In the genomic region with DNA sequence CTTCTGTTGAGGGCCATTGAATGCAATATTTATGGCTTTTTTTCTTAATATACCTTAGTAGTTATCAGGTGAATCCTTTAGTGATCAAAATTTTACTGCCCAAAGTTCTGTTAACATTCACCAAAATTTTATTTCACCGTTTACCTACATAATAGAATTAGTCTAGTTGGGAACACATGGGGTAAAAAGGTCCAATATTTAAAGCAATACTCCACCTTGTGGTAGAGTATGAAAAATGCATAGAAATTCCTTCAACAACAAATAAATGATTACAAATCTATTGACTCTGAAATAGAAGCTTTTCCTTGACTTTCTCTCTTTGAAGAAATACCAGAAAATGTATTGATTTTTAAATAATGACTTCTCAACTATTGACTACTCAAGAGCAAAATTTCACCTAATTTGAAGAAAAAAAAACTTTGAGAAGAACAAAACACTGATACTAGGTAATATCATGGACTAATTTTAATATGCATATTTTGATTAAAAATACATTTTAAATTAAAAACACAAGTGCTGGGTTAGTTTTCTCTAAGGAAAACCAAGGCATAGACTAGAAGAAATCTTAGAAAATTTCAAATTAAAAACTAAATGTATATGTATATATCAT, we compare ENCODE assay signal across 9 cellular contexts. TPM values are rescaled to one million over a fixed set of nuclear protein-coding genes. Genes with fewer than 3 reads are reported as not detected.
DNase-seq lines count a peak whose midpoint lies in the region; ATAC-seq, FAIRE-seq and TF ChIP-seq lines count a peak whose summit lies in the region.
"Had no signal": no experiment of that assay in that cellular context is flagged by ENCODE, and none has a peak within 500 bp of the region (broad histone marks: within the 10 kb centered on the region; RNA-seq: fewer than 3 reads in every experiment).

No MANE protein-coding gene starts in this region.

- H3K4me3 ChIP-seq in CD4-positive, CD25-positive, alpha-beta regulatory T cell (ENCODE audit: low read depth, low read length): no peak overlapping the region
- no peak overlapping the region for H3K4me3 ChIP-seq in epithelial cell of proximal tubule (ENCODE audit: low read depth, low read length)
- no peak overlapping the region for H3K4me3 ChIP-seq in gastrocnemius medialis

- no peaks in the 10 kb centered on the region for H3K36me3 Mint-ChIP-seq in CD4-positive, CD25-positive, alpha-beta regulatory T cell
- H3K36me3 Mint-ChIP-seq: IgD-negative memory B cell had no signal

- H3K27me3 ChIP-seq in CD4-positive, CD25-positive, alpha-beta regulatory T cell (ENCODE audit: control insufficient read depth, insufficient read depth, low read length): no peaks in the 10 kb centered on the region
- H3K27me3 ChIP-seq in gastrocnemius medialis: no peaks in the 10 kb centered on the region

- no peak overlapping the region for H3K27ac Mint-ChIP-seq in CD4-positive, CD25-positive, alpha-beta regulatory T cell

- DNase-seq in CD4-positive, CD25-positive, alpha-beta regulatory T cell: peak in 2 of 3 donors; percentile 20 to 25
- peak; percentile 26 for DNase-seq in HS-5 (ENCODE audit: low read depth)
- peak; percentile 47 for DNase-seq in RCC 7860 (ENCODE audit: low spot score)
- peak; percentile 12 for DNase-seq in epithelial cell of proximal tubule (ENCODE audit: low read depth)
- no peak for DNase-seq in gastrocnemius medialis
- no peak for DNase-seq in NCI-H187 treated with DMSO at 0.1 percent for 48 hours (lab: John Stamatoyannopoulos, UW)
- no peak for DNase-seq in NCI-H226

- no peaks in the 10 kb centered on the region for H3K9me3 Mint-ChIP-seq in CD4-positive, CD25-positive, alpha-beta regulatory T cell

- intact Hi-C loops in gastrocnemius medialis (cut with DNase I; ENCODE audit: low total_unique reads): loop anchor here (10.0 kb wide), 1 partner anchor 541 kb away; no protein-coding TSS in a partner anchor

- H3K27me3 Mint-ChIP-seq in CD4-positive, CD25-positive, alpha-beta regulatory T cell: peaks cover 5% of the 10 kb centered on the region
- H3K27me3 Mint-ChIP-seq: IgD-negative memory B cell had no signal

- no peaks in the 10 kb centered on the region for H3K9me3 ChIP-seq in CD4-positive, CD25-positive, alpha-beta regulatory T cell (ENCODE audit: control insufficient read depth in 2 of 2, low read length in 2 of 2)
- H3K9me3 ChIP-seq in gastrocnemius medialis: no peaks in the 10 kb centered on the region

- H3K4me1 Mint-ChIP-seq in CD4-positive, CD25-positive, alpha-beta regulatory T cell: peaks cover 0 to 5% (median 5%) of the 10 kb centered on the region in 4 donors

- H3K27ac ChIP-seq in CD4-positive, CD25-positive, alpha-beta regulatory T cell (ENCODE audit: insufficient read depth, low read length, poor library complexity, severe bottlenecking): no peak overlapping the region
- H3K27ac ChIP-seq in gastrocnemius medialis: no peak overlapping the region

- peak; percentile 89 for FAIRE-seq in RCC 7860 (lab: Jason Lieb, UNC)

- TF ChIP-seq CTCF in epithelial cell of proximal tubule (conservative IDR thresholded peaks at IDR 0.05; ENCODE audit: low read depth, low read length): peak; percentile 57
- peak in 4 of 5 experiments; percentile 40 to 63 (median 46) for TF ChIP-seq CTCF in gastrocnemius medialis (IDR thresholded peaks at IDR 0.05 in 4 of 5, conservative IDR thresholded peaks at IDR 0.05 in 1 of 5)

- no peak for TF ChIP-seq POLR2A in gastrocnemius medialis (IDR thresholded peaks at IDR 0.05)

- no peak for ATAC-seq in CD4-positive, CD25-positive, alpha-beta regulatory T cell (ENCODE audit: low read depth in 2 of 2)
- ATAC-seq in GM19351 (IDR thresholded peaks at IDR 0.05; ENCODE audit: unreplicated experiment) (peak; percentile 57), gastrocnemius medialis (no peak)

- H3K4me1 ChIP-seq in CD4-positive, CD25-positive, alpha-beta regulatory T cell (ENCODE audit: control insufficient read depth, insufficient read depth, low read length, poor library complexity, severe bottlenecking): no peaks in the 10 kb centered on the region
- H3K4me1 ChIP-seq in gastrocnemius medialis: peaks cover 0 to 5% of the 10 kb centered on the region in 2 donors

- H3K4me3 Mint-ChIP-seq in CD4-positive, CD25-positive, alpha-beta regulatory T cell: no peak overlapping the region

- in situ Hi-C loops in gastrocnemius medialis (cut with MboI; ENCODE audit: low sequenced_read_pairs in 4 of 4): no loop called here

- no peaks in the 10 kb centered on the region for H3K36me3 ChIP-seq in CD4-positive, CD25-positive, alpha-beta regulatory T cell (ENCODE audit: control insufficient read depth, insufficient read depth, low read length)
- H3K36me3 ChIP-seq in gastrocnemius medialis: no peaks in the 10 kb centered on the region

RNA-seq across cellular contexts. Expression of a gene that starts 43.3 kb away (rescaled TPM):
- 27.9 TPM for total RNA-seq in CD4-positive, CD25-positive, alpha-beta regulatory T cell
- 10 to 100 TPM; 25.3 to 63.9 (median 36.4) TPM for polyA plus RNA-seq in CD4-positive, CD25-positive, alpha-beta regulatory T cell
- total RNA-seq in epithelial cell of proximal tubule: 28.1 and 60.1 TPM in 2 replicates
- 10 to 100 TPM in 1 of 4 donors, 1 to 10 TPM in 3; 8.0 to 18.0 (median 9.2) TPM for total RNA-seq in gastrocnemius medialis

Comparison
In these comparisons a context has a peak if more than half of its experiments do, and no peak if none do; other contexts are left out.
1. DNase-seq: peak in CD4-positive, CD25-positive, alpha-beta regulatory T cell (2 of 3), HS-5 (single experiment), RCC 7860 (single experiment) and epithelial cell of proximal tubule (single experiment); none in gastrocnemius medialis (0 of 2), NCI-H187 treated with DMSO at 0.1 percent for 48 hours (single experiment) and NCI-H226 (single experiment).